In genomic region chr2:135530313-135531230, GRCh38 we compare ENCODE assay signal across 1 cellular context.
A peak's percentile ranks its signal among the peaks of the same experiment; 100 is the strongest.
TF ChIP-seq lines count a peak whose summit lies in the region.

TSS of gene ZRANB3 (minus strand) at chr2:135531218.

TF ChIP-seq in HepG2, 621 proteins besides CTCF, POLR2A, EP300 and RAD21 (continued from another document and continues in another):
- TF ChIP-seq RERE (CRISPR knock-in tag; IDR thresholded peaks at IDR 0.05; ENCODE audit: low read depth) (no peak; the same call in 1 of the 2 replicates), ZNF367 (CRISPR knock-in tag; IDR thresholded peaks at IDR 0.05; ENCODE audit: borderline replicate concordance) (no peak), ZSCAN25 (CRISPR knock-in tag; IDR thresholded peaks at IDR 0.05) (no peak), DNMT1 (CRISPR knock-in tag; IDR thresholded peaks at IDR 0.05) (no peak), ZNF580 (CRISPR knock-in tag; IDR thresholded peaks at IDR 0.05; ENCODE audit: borderline replicate concordance, low read depth) (no peak), SP2 (CRISPR knock-in tag; IDR thresholded peaks at IDR 0.05) (no peak), SOX13 (IDR thresholded peaks at IDR 0.05) (no peak), SOX13 (CRISPR knock-in tag; conservative IDR thresholded peaks at IDR 0.05 in 1 of 2, IDR thresholded peaks at IDR 0.05 in 1 of 2) (no peak; a peak in 1 of 4 replicates), MIXL1 (CRISPR knock-in tag; IDR thresholded peaks at IDR 0.05) (0 out of 2 replicates have a peak, but pooled peaks have one; percentile 25), MTF2 (CRISPR knock-in tag; IDR thresholded peaks at IDR 0.05; ENCODE audit: borderline replicate concordance) (no peak), ZBTB7B (CRISPR knock-in tag; IDR thresholded peaks at IDR 0.05) (no peak), ZNF431 (CRISPR knock-in tag; IDR thresholded peaks at IDR 0.05; ENCODE audit: borderline replicate concordance, low read depth) (no peak; the same call in 1 of the 2 replicates), MIER3 (CRISPR knock-in tag; IDR thresholded peaks at IDR 0.05; ENCODE audit: borderline replicate concordance) (no peak; the same call in 1 of the 2 replicates), ZNF451 (CRISPR knock-in tag; IDR thresholded peaks at IDR 0.05) (no peak), MXD3 (CRISPR knock-in tag; IDR thresholded peaks at IDR 0.05) (no peak), IKZF1 (IDR thresholded peaks at IDR 0.05) (no peak), AGO2 (optimal IDR thresholded peaks at IDR 0.05; ENCODE audit: low read depth, low read length) (no peak), ZBTB1 (CRISPR knock-in tag; IDR thresholded peaks at IDR 0.05; ENCODE audit: borderline replicate concordance) (no peak), BHLHE40 (IDR thresholded peaks at IDR 0.05; ENCODE audit: low read length) (0 out of 2 replicates have a peak, but pooled peaks have one; percentile 5), LCORL (IDR thresholded peaks at IDR 0.05) (no peak; the same call in 1 of the 2 replicates), LCORL (CRISPR knock-in tag; IDR thresholded peaks at IDR 0.05) (peak; percentile 24; the same call in 1 of the 2 replicates), PRDM15 (CRISPR knock-in tag; IDR thresholded peaks at IDR 0.05) (0 out of 2 replicates have a peak, but pooled peaks have one; percentile 63), ZNF264 (CRISPR knock-in tag; IDR thresholded peaks at IDR 0.05) (no peak), ZNF609 (CRISPR knock-in tag; IDR thresholded peaks at IDR 0.05; ENCODE audit: borderline replicate concordance) (no peak), MZF1 (CRISPR knock-in tag; IDR thresholded peaks at IDR 0.05; ENCODE audit: borderline replicate concordance) (no peak), ZBTB42 (CRISPR knock-in tag; IDR thresholded peaks at IDR 0.05) (no peak), ZNF878 (CRISPR knock-in tag; IDR thresholded peaks at IDR 0.05) (0 out of 2 replicates have a peak, but pooled peaks have one; percentile 29), ZBTB39 (CRISPR knock-in tag; IDR thresholded peaks at IDR 0.05) (no peak), ZNF605 (CRISPR knock-in tag; IDR thresholded peaks at IDR 0.05) (peak; percentile 54; the same call in 1 of the 2 replicates), CCDC6 (CRISPR knock-in tag; IDR thresholded peaks at IDR 0.05) (no peak; the same call in 1 of the 2 replicates), ONECUT2 (CRISPR knock-in tag; IDR thresholded peaks at IDR 0.05) (no peak), SIX4 (CRISPR knock-in tag; IDR thresholded peaks at IDR 0.05) (no peak), SIN3B (IDR thresholded peaks at IDR 0.05; ENCODE audit: low read length) (peak; percentile 94), ARNTL (CRISPR knock-in tag; IDR thresholded peaks at IDR 0.05) (no peak; the same call in none of the 2 replicates), NRL (CRISPR knock-in tag; IDR thresholded peaks at IDR 0.05; ENCODE audit: borderline replicate concordance) (no peak), ASH2L (IDR thresholded peaks at IDR 0.05; ENCODE audit: insufficient read length, low read depth, low read length) (peak; percentile 96), MTF1 (CRISPR knock-in tag; IDR thresholded peaks at IDR 0.05) (no peak), ZNF12 (CRISPR knock-in tag; IDR thresholded peaks at IDR 0.05) (no peak), PLSCR1 (CRISPR knock-in tag; IDR thresholded peaks at IDR 0.05; ENCODE audit: borderline replicate concordance) (no peak), TIGD3 (CRISPR knock-in tag; IDR thresholded peaks at IDR 0.05; ENCODE audit: borderline replicate concordance) (no peak), HOXA7 (CRISPR knock-in tag; IDR thresholded peaks at IDR 0.05) (no peak), SRSF9 (IDR thresholded peaks at IDR 0.05; ENCODE audit: borderline replicate concordance, insufficient read depth, low read depth, low read length, poor library complexity, severe bottlenecking) (no peak), ZMAT3 (CRISPR knock-in tag; conservative IDR thresholded peaks at IDR 0.05) (no peak), CREM (IDR thresholded peaks at IDR 0.05) (peak; percentile 98), CREM (CRISPR knock-in tag; IDR thresholded peaks at IDR 0.05) (no peak), HES4 (CRISPR knock-in tag; IDR thresholded peaks at IDR 0.05; ENCODE audit: borderline replicate concordance) (no peak)
